20 cellular contexts compared by ENCODE assay signal in genomic region chr16:25270577-25270976, GRCh38. TPM values are rescaled to one million over a fixed set of nuclear protein-coding genes. Genes with fewer than 3 reads are reported as not detected.
DNase-seq lines count a peak whose midpoint lies in the region; ATAC-seq, FAIRE-seq and TF ChIP-seq lines count a peak whose summit lies in the region.
"Had no signal": no experiment of that assay in that cellular context is flagged by ENCODE, and none has a peak within 500 bp of the region (broad histone marks: within the 10 kb centered on the region; RNA-seq: fewer than 3 reads in every experiment).

No MANE protein-coding gene starts in this region.

- intact Hi-C loops in K562 (cut with micrococcal nuclease) (loop anchor here (5.0 kb wide), 1 partner anchor 38 kb away; no protein-coding TSS in a partner anchor), vagina (cut with DNase I) (no loop called here)

- TF ChIP-seq POLR2A in K562 (conservative IDR thresholded peaks at IDR 0.05), result no peak
- no peak for TF ChIP-seq POLR2A in vagina (IDR thresholded peaks at IDR 0.05)

- H3K4me3 ChIP-seq in AG10803 (ENCODE audit: low read length) (no peak overlapping the region), K562 (no peak overlapping the region), vagina (no peak overlapping the region)

- FAIRE-seq in K562 (lab: Jason Lieb, UNC), result peak; percentile 42
- FAIRE-seq: RCC 7860 had no signal

- DNase-seq in AG10803 (ENCODE audit: low read depth), result peak; percentile 56
- DNase-seq in NCI-H1105 (lab: John Stamatoyannopoulos, UW), result peak; percentile 19
- DNase-seq in NCI-H748 (lab: John Stamatoyannopoulos, UW; ENCODE audit: unreplicated experiment), result peak; percentile 83
- DNase-seq in K562 (ENCODE audit: extremely low read depth in 1 of 4, low spot score in 3 of 4), result no peak
- DNase-seq in vagina (ENCODE audit: extremely low spot score in 2 of 2), result no peak
- no peak for DNase-seq in medulla oblongata (ENCODE audit: extremely low spot score)
- no peak for DNase-seq in activated CD4-positive, CD25-positive, alpha-beta regulatory T cell (lab: John Stamatoyannopoulos, UW)
- DNase-seq: ACHN; Caco-2; DMS153; GF-D8; H7; NCI-H187; NCI-H446 treated with DMSO at 0.1 percent for 48 hours; NK-92 treated with Interleukin-12 subunit alpha and Interleukin-12 subunit beta, amount 100 ng/mL, for 24 hours had no signal

- BruUV-seq in K562 (replicated peaks; lab: Mats Ljungman, UMichigan), result no TSS peak

- in situ Hi-C loops in K562 (cut with MboI), result no loop called here

- H3K27ac ChIP-seq in K562 (ENCODE audit: extremely low read depth, low read depth, low read length) (no peak overlapping the region), vagina (no peak overlapping the region)

- no peak for ATAC-seq in K562
- ATAC-seq: Right ventricle myocardium inferior had no signal

- no peak for TF ChIP-seq RAD21 in K562 (CRISPR knock-in tag; conservative IDR thresholded peaks at IDR 0.05 in 1 of 2, IDR thresholded peaks at IDR 0.05 in 1 of 2)

- TF ChIP-seq CTCF in AG10803 (conservative IDR thresholded peaks at IDR 0.05; ENCODE audit: low read length), result no peak
- no peak for TF ChIP-seq CTCF in K562 (IDR thresholded peaks at IDR 0.05 in 2 of 3, conservative IDR thresholded peaks at IDR 0.05 in 1 of 3; ENCODE audit: insufficient read depth in 2 of 3, low read depth in 1 of 3, low read length in 3 of 3)
- TF ChIP-seq CTCF in vagina (IDR thresholded peaks at IDR 0.05), result no peak

- TF ChIP-seq EP300 in K562 (IDR thresholded peaks at IDR 0.05; ENCODE audit: low read length), result no peak

- no peaks in the 10 kb centered on the region for H3K27me3 ChIP-seq in K562 (ENCODE audit: control insufficient read depth in 2 of 2, insufficient read depth in 2 of 2, low read length in 2 of 2)
- H3K27me3 ChIP-seq in vagina, result no peaks in the 10 kb centered on the region

- WGBS in K562 (ENCODE audit: insufficient coverage, low coverage, missing lambda C conversion rate), result 51% methylated on average over 6 of the region's 6 CpGs

- CTCF ChIA-PET in K562 (lab: Yijun Ruan, JAX; ENCODE audit: low intra/inter-chr PET ratio), result no interaction called here

- H3K36me3 ChIP-seq in K562 (ENCODE audit: control insufficient read depth, insufficient read depth, low read length), result peaks cover 4% of the 10 kb centered on the region; the same call in 1 of the 3 replicates
- H3K36me3 ChIP-seq in vagina, result no peaks in the 10 kb centered on the region

- H3K9me3 ChIP-seq in K562 (replicated peaks; ENCODE audit: control insufficient read depth, insufficient read depth, low read depth, low read length) (no peaks in the 10 kb centered on the region), vagina (no peaks in the 10 kb centered on the region)
- H3K9me3 ChIP-seq: Caco-2 had no signal

- no peaks in the 10 kb centered on the region for H3K79me2 ChIP-seq in K562 (ENCODE audit: control insufficient read depth, insufficient read depth, low read length)

- H3K9ac ChIP-seq in K562 (ENCODE audit: insufficient read depth in 1 of 2, low read depth in 2 of 2, low read length in 2 of 2), result no peak overlapping the region

- peaks cover 4% of the 10 kb centered on the region; the same call in 1 of the 2 replicates for H4K20me1 ChIP-seq in K562 (replicated peaks; ENCODE audit: control insufficient read depth, insufficient read depth, low read length)

- peaks cover 5% of the 10 kb centered on the region for H3K9me1 ChIP-seq in K562 (ENCODE audit: control insufficient read depth, insufficient read depth, low read length)

- H2AFZ ChIP-seq in K562 (ENCODE audit: low read depth, low read length), result no peak overlapping the region

- H3K4me2 ChIP-seq in K562 (ENCODE audit: insufficient read depth, low read length), result no peak overlapping the region

- H3K4me1 ChIP-seq in K562 (replicated peaks in 1 of 2; ENCODE audit: control insufficient read depth in 2 of 2, insufficient read depth in 2 of 2, low read length in 2 of 2) (peaks cover 13 to 17% of the 10 kb centered on the region in 2 experiments; a peak in 4 of 5 replicates), vagina (no peaks in the 10 kb centered on the region)
- H3K4me1 ChIP-seq: Caco-2 had no signal

- POLR2A ChIA-PET in K562 (lab: Yijun Ruan, JAX), result interaction anchor here (0.6 to 3.1 kb wide), 2 partner anchors 10 to 1200 kb away, joined by 3 to 40 read pairs; partner anchors contain the start of gene ZKSCAN2

TF ChIP-seq in K562, 482 proteins besides CTCF, POLR2A, EP300 and RAD21:
- TF ChIP-seq DIDO1 (tag; IDR thresholded peaks at IDR 0.05; ENCODE audit: low read depth) (no peak), HMG20A (CRISPR knock-in tag; conservative IDR thresholded peaks at IDR 0.05) (no peak), ZBED1 (IDR thresholded peaks at IDR 0.05) (no peak), OTX1 (CRISPR knock-in tag; IDR thresholded peaks at IDR 0.05) (no peak), ZNF830 (CRISPR knock-in tag; IDR thresholded peaks at IDR 0.05) (no peak), ZBTB49 (CRISPR knock-in tag; IDR thresholded peaks at IDR 0.05; ENCODE audit: borderline replicate concordance) (no peak), NRF1 (conservative IDR thresholded peaks at IDR 0.05 in 1 of 2, IDR thresholded peaks at IDR 0.05 in 1 of 2) (no peak), YBX1 (IDR thresholded peaks at IDR 0.05) (no peak), TCF7 (IDR thresholded peaks at IDR 0.05; ENCODE audit: borderline replicate concordance) (no peak), RBM22 (IDR thresholded peaks at IDR 0.05; ENCODE audit: low read depth, low read length, poor library complexity, severe bottlenecking) (no peak), RB1 (IDR thresholded peaks at IDR 0.05; ENCODE audit: low read depth) (no peak)
TF ChIP-seq in K562: peak in this region for 0.

RNA-seq across cellular contexts. Expression of gene ZKSCAN2, which starts 12.9 kb away (rescaled TPM):
- total RNA-seq in K562 (2011; cell fraction: chromatin; rRNA removed; ENCODE audit: low replicate concordance), result 13.7 and 18.9 TPM in 2 replicates
- total RNA-seq in K562 (2011; cell fraction: nucleolus; rRNA removed), result 10.3 and 12.2 TPM in 2 replicates
- 11.8 and 13.6 TPM in 2 replicates for total RNA-seq in K562 (2011; cell fraction: nucleoplasm; rRNA removed)
- total RNA-seq in K562 (2014; rRNA removed), result 3.6 and 4.9 TPM in 2 replicates
- total RNA-seq in K562 (2014; rRNA removed; fragmentation: Illumina TruSeq; extraction: Trizol), result 6.0 and 6.9 TPM in 2 replicates
- 6.7 and 6.8 TPM in 2 replicates for total RNA-seq in K562 (2015; rRNA removed; fragmentation: Illumina TruSeq; extraction: Trizol)
- 8.9 and 9.5 TPM in 2 replicates for total RNA-seq in K562 (2021)
- 2.7 and 4.2 TPM in 2 replicates for polyA plus RNA-seq in K562 (2011; rRNA removed)
- 2.2 and 2.3 TPM in 2 replicates for polyA plus RNA-seq in K562 (2011; cell fraction: cytosol; rRNA removed)
- polyA plus RNA-seq in K562 (2011; cell fraction: nucleus; rRNA removed), result 4.0 and 4.6 TPM in 2 replicates
- 3.0 and 3.4 TPM in 2 replicates for polyA plus RNA-seq in K562 (2012)
- 5.4 and 5.8 TPM in 2 replicates for polyA plus RNA-seq in K562 (2014; fragmentation: Illumina TruSeq; extraction: Trizol)
- 1 to 10 TPM; 1.3 to 1.9 TPM for polyA plus RNA-seq in K562 (2014; fragmentation: Nextera tagmentation; extraction: Ambion mirVana)
- polyA plus RNA-seq in K562 (2014; rRNA removed), result 3.0 and 3.4 TPM in 2 replicates
- polyA minus RNA-seq in K562 (2011; rRNA and poly(A)+ RNA removed), result 14.0 and 14.5 TPM in 2 replicates
- 7.1 and 8.5 TPM in 2 replicates for polyA minus RNA-seq in K562 (2011; cell fraction: cytosol; rRNA and poly(A)+ RNA removed)
- polyA minus RNA-seq in K562 (2011; cell fraction: nucleus; rRNA and poly(A)+ RNA removed), result 7.4 and 13.3 TPM in 2 replicates
- total RNA-seq in vagina, result 3.7 TPM

RNA-seq across cellular contexts. Expression of gene AQP8, which starts 53.8 kb away (rescaled TPM):
- not detected in 2 replicates for total RNA-seq in K562 (2011; cell fraction: chromatin; rRNA removed; ENCODE audit: low replicate concordance)
- total RNA-seq in K562 (2011; cell fraction: nucleolus; rRNA removed), result not detected in 2 replicates
- total RNA-seq in K562 (2011; cell fraction: nucleoplasm; rRNA removed), result not detected in 2 replicates
- not detected in 2 replicates for total RNA-seq in K562 (2014; rRNA removed)
- total RNA-seq in K562 (2014; rRNA removed; fragmentation: Illumina TruSeq; extraction: Trizol), result not detected in 2 replicates
- not detected in 2 replicates for total RNA-seq in K562 (2015; rRNA removed; fragmentation: Illumina TruSeq; extraction: Trizol)
- total RNA-seq in K562 (2021), result not detected in 2 replicates
- not detected in 2 replicates for polyA plus RNA-seq in K562 (2011; rRNA removed)
- not detected in 2 replicates for polyA plus RNA-seq in K562 (2011; cell fraction: cytosol; rRNA removed)
- not detected in 2 replicates for polyA plus RNA-seq in K562 (2011; cell fraction: nucleus; rRNA removed)
- 0.10 TPM in 1 of 2 replicates, not detected in the other for polyA plus RNA-seq in K562 (2012)
- polyA plus RNA-seq in K562 (2014; fragmentation: Illumina TruSeq; extraction: Trizol), result not detected in 2 replicates
- polyA plus RNA-seq in K562 (2014; fragmentation: Nextera tagmentation; extraction: Ambion mirVana), result not detected
- not detected in 2 replicates for polyA plus RNA-seq in K562 (2014; rRNA removed)
- not detected in 2 replicates for polyA minus RNA-seq in K562 (2011; rRNA and poly(A)+ RNA removed)
- polyA minus RNA-seq in K562 (2011; cell fraction: cytosol; rRNA and poly(A)+ RNA removed), result not detected in 2 replicates
- polyA minus RNA-seq in K562 (2011; cell fraction: nucleus; rRNA and poly(A)+ RNA removed), result not detected in 2 replicates
- total RNA-seq in vagina, result not detected
- total RNA-seq: Caco-2, Daoy, H7, MCF 10A, Right ventricle myocardium inferior, SK-MEL-5 had no signal

Comparison
In these comparisons a context has a peak if more than half of its experiments do, and no peak if none do; other contexts are left out.
1. DNase-seq: peak in AG10803 (single experiment), NCI-H1105 (single experiment) and NCI-H748 (single experiment); none in K562 (0 of 4), vagina (0 of 2), medulla oblongata (single experiment) and activated CD4-positive, CD25-positive, alpha-beta regulatory T cell (0 of 4).